ENCODE assay signal across 23 cellular contexts in genomic region chr12:115833704-115834103, GRCh38.
A peak's percentile ranks its signal among the peaks of the same experiment; 100 is the strongest.
DNase-seq lines count a peak whose midpoint lies in the region; ATAC-seq, FAIRE-seq and TF ChIP-seq lines count a peak whose summit lies in the region.
"Had no signal": no experiment of that assay in that cellular context is flagged by ENCODE, and none has a peak within 500 bp of the region (broad histone marks: within the 10 kb centered on the region; RNA-seq: fewer than 3 reads in every experiment).

No MANE protein-coding gene starts in this region.

- TF ChIP-seq CTCF in 22Rv1 (IDR thresholded peaks at IDR 0.05) = no peak
- TF ChIP-seq CTCF in A549 (IDR thresholded peaks at IDR 0.05) = no peak
- TF ChIP-seq CTCF in Peyer's patch (IDR thresholded peaks at IDR 0.05) = no peak
- no peak for TF ChIP-seq CTCF in smooth muscle cell (IDR thresholded peaks at IDR 0.05; ENCODE audit: borderline replicate concordance, insufficient read depth, poor library complexity, severe bottlenecking)

- WGBS in A549 (ENCODE audit: missing lambda C conversion rate) = 73% methylated on average over 4 of the region's 4 CpGs
- 92% methylated on average over 4 of the region's 4 CpGs for WGBS in smooth muscle cell (ENCODE audit: low lambda C conversion rate)

- H3K27ac ChIP-seq in 22Rv1 (peak overlapping the region; percentile 20; the same call in 1 of the 2 replicates), A549 (peak overlapping the region; percentile 24 to 92; a peak in 3 of 6 replicates), Peyer's patch (no peak overlapping the region), smooth muscle cell (ENCODE audit: low read depth) (no peak overlapping the region)
- H3K27ac ChIP-seq: BLaER1 treated with 17β-estradiol and CSF1 and Interleukin-3, amounts not matched to agents 10 nM and 100 nM had no signal

- H3K79me2 ChIP-seq in smooth muscle cell (ENCODE audit: low read depth) = no peaks in the 10 kb centered on the region

- POLR2A ChIA-PET in A549 (lab: Yijun Ruan, JAX) = interaction anchor here (0.7 kb wide), 1 partner anchor 598 kb away, joined by 9 read pairs; no protein-coding TSS in a partner anchor

- no peaks in the 10 kb centered on the region for H4K20me1 ChIP-seq in smooth muscle cell (ENCODE audit: low read depth)
- H4K20me1 ChIP-seq: BLaER1 treated with 17β-estradiol and CSF1 and Interleukin-3, amounts not matched to agents 10 nM and 100 nM had no signal

- DNase-seq in A549 (ENCODE audit: low read depth in 1 of 2, low spot score in 1 of 2) (no peak), Peyer's patch (no peak), smooth muscle cell (lab: John Stamatoyannopoulos, UW; ENCODE audit: unreplicated experiment) (no peak)
- no peak for DNase-seq in activated CD4-positive, alpha-beta T cell treated with anti-CD3 and anti-CD28 coated beads for 4 hours
- DNase-seq: ACHN; AML-193; BE2C; CD4-positive, alpha-beta T cell; CD8-positive, alpha-beta memory T cell; DMS 273 treated with DMSO at 0.1 percent for 48 hours; DMS79; EL; GDM1; H9 had no signal

- TF ChIP-seq RAD21 in A549 (conservative IDR thresholded peaks at IDR 0.05 in 1 of 2, IDR thresholded peaks at IDR 0.05 in 1 of 2) = no peak

- TF ChIP-seq POLR2A in A549 (IDR thresholded peaks at IDR 0.05; ENCODE audit: low read length) (no peak), Peyer's patch (IDR thresholded peaks at IDR 0.05) (no peak)

- no peak for TF ChIP-seq EP300 in A549 (IDR thresholded peaks at IDR 0.05)

- H3K36me3 ChIP-seq in Peyer's patch (no peaks in the 10 kb centered on the region), smooth muscle cell (ENCODE audit: low read depth) (no peaks in the 10 kb centered on the region)
- H3K36me3 ChIP-seq: BE2C; BLaER1 treated with 17β-estradiol and CSF1 and Interleukin-3, amounts not matched to agents 10 nM and 100 nM had no signal

- H3K9ac ChIP-seq in smooth muscle cell (ENCODE audit: low read depth) = no peak overlapping the region
- H3K9ac ChIP-seq: BLaER1 treated with 17β-estradiol and CSF1 and Interleukin-3, amounts not matched to agents 10 nM and 100 nM had no signal

- H3K4me1 ChIP-seq in A549 = peaks cover 61% of the 10 kb centered on the region
- no peaks in the 10 kb centered on the region for H3K4me1 ChIP-seq in Peyer's patch
- no peaks in the 10 kb centered on the region for H3K4me1 ChIP-seq in smooth muscle cell (ENCODE audit: low read depth)
- H3K4me1 ChIP-seq: BE2C; BLaER1 treated with 17β-estradiol and CSF1 and Interleukin-3, amounts not matched to agents 10 nM and 100 nM had no signal

- H3K27me3 ChIP-seq in Peyer's patch (no peaks in the 10 kb centered on the region), smooth muscle cell (ENCODE audit: low read depth) (no peaks in the 10 kb centered on the region)
- H3K27me3 ChIP-seq: BE2C; BLaER1 treated with 17β-estradiol and CSF1 and Interleukin-3, amounts not matched to agents 10 nM and 100 nM had no signal

- no peaks in the 10 kb centered on the region for H3F3A ChIP-seq in smooth muscle cell (ENCODE audit: low read depth)

- CTCF ChIA-PET in A549 (lab: Yijun Ruan, JAX) = interaction anchor here (0.6 to 1.4 kb wide), 3 partner anchors 33 to 1484 kb away, joined by 3 to 4 read pairs (median 3); no protein-coding TSS in a partner anchor

- H3K4me2 ChIP-seq in A549 (no peak overlapping the region), smooth muscle cell (no peak overlapping the region)
- H3K4me2 ChIP-seq: BLaER1 treated with 17β-estradiol and CSF1 and Interleukin-3, amounts not matched to agents 10 nM and 100 nM; GM23338 had no signal

- no peak for FAIRE-seq in A549 (lab: Jason Lieb, UNC)
- FAIRE-seq: A204.1, D721Med, GM12878, GM18507 had no signal

- ATAC-seq in A549 = no peak
- peak; percentile 74 for ATAC-seq in esophagus mucosa
- ATAC-seq: GM12878, GM23338, HCT116 had no signal

- no peak overlapping the region for H2AFZ ChIP-seq in smooth muscle cell (ENCODE audit: low read depth)
- H2AFZ ChIP-seq: GM23338 had no signal

- H3K9me3 ChIP-seq in A549 = no peaks in the 10 kb centered on the region
- H3K9me3 ChIP-seq in Peyer's patch = no peaks in the 10 kb centered on the region
- no peaks in the 10 kb centered on the region for H3K9me3 ChIP-seq in smooth muscle cell (replicated peaks; ENCODE audit: low read depth)
- H3K9me3 ChIP-seq: BE2C; BLaER1 treated with 17β-estradiol and CSF1 and Interleukin-3, amounts not matched to agents 10 nM and 100 nM had no signal

- H3K4me3 ChIP-seq in A549 (no peak overlapping the region), Peyer's patch (no peak overlapping the region), smooth muscle cell (no peak overlapping the region)
- H3K4me3 ChIP-seq: BLaER1 treated with 17β-estradiol and CSF1 and Interleukin-3, amounts not matched to agents 10 nM and 100 nM; GM12878; GM23338 had no signal

TF ChIP-seq in A549, 52 proteins besides CTCF, POLR2A, EP300 and RAD21:
- TF ChIP-seq CHD2 (IDR thresholded peaks at IDR 0.05; ENCODE audit: low read length, partially characterized antibody) (no peak), NPAS2 (CRISPR knock-in tag; IDR thresholded peaks at IDR 0.05; ENCODE audit: borderline replicate concordance) (no peak), FOSL2 (IDR thresholded peaks at IDR 0.05) (no peak), FOSL2 (CRISPR knock-in tag; IDR thresholded peaks at IDR 0.05) (no peak), EHMT2 (IDR thresholded peaks at IDR 0.05; ENCODE audit: low read depth) (no peak), JUN (IDR thresholded peaks at IDR 0.05) (no peak), MYC (IDR thresholded peaks at IDR 0.05; ENCODE audit: borderline replicate concordance, low read length) (no peak), ZSCAN20 (CRISPR knock-in tag; IDR thresholded peaks at IDR 0.05) (no peak), RFX5 (IDR thresholded peaks at IDR 0.05) (no peak), CBX8 (IDR thresholded peaks at IDR 0.05) (no peak), JUNB (IDR thresholded peaks at IDR 0.05) (no peak), BHLHE40 (IDR thresholded peaks at IDR 0.05; ENCODE audit: low read depth, low read length) (no peak)
- TF ChIP-seq, protein P1, sequence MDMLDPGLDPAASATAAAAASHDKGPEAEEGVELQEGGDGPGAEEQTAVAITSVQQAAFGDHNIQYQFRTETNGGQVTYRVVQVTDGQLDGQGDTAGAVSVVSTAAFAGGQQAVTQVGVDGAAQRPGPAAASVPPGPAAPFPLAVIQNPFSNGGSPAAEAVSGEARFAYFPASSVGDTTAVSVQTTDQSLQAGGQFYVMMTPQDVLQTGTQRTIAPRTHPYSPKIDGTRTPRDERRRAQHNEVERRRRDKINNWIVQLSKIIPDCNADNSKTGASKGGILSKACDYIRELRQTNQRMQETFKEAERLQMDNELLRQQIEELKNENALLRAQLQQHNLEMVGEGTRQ (IDR thresholded peaks at IDR 0.05) = no peak

Comparison
In these comparisons a context has a peak if more than half of its experiments do, and no peak if none do; other contexts are left out.
1. H3K27ac ChIP-seq: peak in 22Rv1 (single experiment) and A549 (2 of 2); none in Peyer's patch (0 of 4) and smooth muscle cell (single experiment).